20 cellular contexts compared by ENCODE assay signal in the genomic region with DNA sequence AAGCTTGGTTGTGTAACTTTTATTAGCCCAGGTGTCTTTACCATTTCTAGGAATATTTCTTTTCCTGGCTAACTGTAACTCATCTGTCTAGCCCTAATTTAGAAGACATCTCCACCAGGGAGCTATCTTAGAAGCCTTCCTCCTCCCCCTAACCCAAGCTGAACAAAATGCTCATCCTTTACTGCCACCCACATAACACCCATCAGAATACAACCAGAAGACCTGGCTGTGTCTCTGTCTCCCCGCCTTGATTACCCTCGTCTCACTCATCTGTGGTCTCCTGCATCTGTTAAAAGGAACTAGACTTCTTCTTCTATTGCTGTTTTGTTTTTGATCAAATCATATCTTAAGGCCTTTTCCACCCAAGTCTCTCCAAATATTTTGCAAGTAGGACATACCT.
"Had no signal": no experiment of that assay in that cellular context is flagged by ENCODE, and none has a peak within 500 bp of the region (broad histone marks: within the 10 kb centered on the region; RNA-seq: fewer than 3 reads in every experiment).

No MANE protein-coding gene starts in this region.

- H3K4me3 Mint-ChIP-seq: activated T-cell treated with anti-CD3 and anti-CD28 coated beads, Interleukin-2, amount 50 U/mL, for 4 hours; central memory CD8-positive, alpha-beta T cell; nephron; T-helper 1 cell treated with Interleukin-12 subunit alpha and Interleukin-12 subunit beta and Interleukin-4 antibody, amounts not matched to agents 30 μg/mL and 1 μg/mL, for 36 hours; type B pancreatic cell; WTC11 had no signal

- ATAC-seq: gastroesophageal sphincter, psoas muscle, WTC11 had no signal

- H3K27ac Mint-ChIP-seq: nephron, type B pancreatic cell, WTC11 had no signal

- H3K27me3 Mint-ChIP-seq: central memory CD8-positive, alpha-beta T cell had no signal

- H3K36me3 Mint-ChIP-seq: type B pancreatic cell, WTC11 had no signal

- DNase-seq: activated CD4-positive, alpha-beta T cell treated with anti-CD3 and anti-CD28 coated beads for 48 hours; activated effector memory CD4-positive, alpha-beta T cell treated with Interleukin-2 at 50 U/mL for 16 hours; activated naive CD4-positive, alpha-beta T cell treated with anti-CD3 and anti-CD28 coated beads, Interleukin-2, amount 50 U/mL, for 16 hours; activated T-cell treated with anti-CD3 and anti-CD28 coated beads, Interleukin-2, amount 50 U/mL, for 4 hours; amniotic stem cell; colonic mucosa; head of caudate nucleus; hypothalamus; ovary; psoas muscle; right cardiac atrium; stimulated activated CD4-positive, alpha-beta T cell treated with anti-CD3 and anti-CD28 coated beads, Interleukin-4, amount 100 ng/mL, for 24 hours; T1000 had no signal

- H3K9me3 Mint-ChIP-seq: activated T-cell treated with anti-CD3 and anti-CD28 coated beads, Interleukin-2, amount 50 U/mL, for 4 hours; central memory CD8-positive, alpha-beta T cell; nephron; T-helper 1 cell treated with Interleukin-12 subunit alpha and Interleukin-12 subunit beta and Interleukin-4 antibody, amounts not matched to agents 30 μg/mL and 1 μg/mL, for 36 hours; type B pancreatic cell; WTC11 had no signal

- FAIRE-seq: islet of Langerhans had no signal
